In genomic region chr3:107718547-107718946, GRCh38 we compare ENCODE assay signal across 23 cellular contexts.
"Had no signal": no experiment of that assay in that cellular context is flagged by ENCODE, and none has a peak within 500 bp of the region (broad histone marks: within the 10 kb centered on the region; RNA-seq: fewer than 3 reads in every experiment).

No MANE protein-coding gene starts in this region.

- H3K4me1 ChIP-seq: lower lobe of right lung had no signal

- ATAC-seq: activated CD4-positive, alpha-beta T cell treated with anti-CD3 and anti-CD28 coated beads for 36 hours; heart right ventricle; left lobe of liver; lower lobe of right lung; stimulated activated memory B cell treated with anti-CD40 and anti-IgM and Interleukin-4, amounts not matched to agents 10 μg/mL and 1 μg/mL and 100 μg/mL, for 72 hours had no signal

- H3K9me3 Mint-ChIP-seq: activated B cell treated with CpG ODN at 0.5 μM for 24 hours; neural crest cell; stimulated activated memory B cell treated with anti-CD40 and anti-IgM and Interleukin-4, amounts not matched to agents 10 μg/mL and 1 μg/mL and 100 μg/mL, for 72 hours had no signal

- H3K4me3 Mint-ChIP-seq: activated B cell treated with CpG ODN at 0.5 μM for 24 hours; activated CD4-positive, alpha-beta T cell treated with anti-CD3 and anti-CD28 coated beads for 36 hours; activated naive CD4-positive, alpha-beta T cell treated with anti-CD3 and anti-CD28 coated beads for 36 hours; activated T-cell treated with anti-CD3 and anti-CD28 coated beads, Interleukin-2, amount 50 U/mL, for 24 hours; naive B cell; neural crest cell; stimulated activated memory B cell treated with anti-CD40 and anti-IgM and Interleukin-4, amounts not matched to agents 10 μg/mL and 1 μg/mL and 100 μg/mL, for 72 hours had no signal

- H3K4me1 Mint-ChIP-seq: neural crest cell had no signal

- H3K9me3 ChIP-seq: heart right ventricle, lower lobe of right lung, sigmoid colon, transverse colon had no signal

- H3K4me3 ChIP-seq: heart right ventricle, lower lobe of right lung, sigmoid colon, smooth muscle cell, transverse colon had no signal

- DNase-seq: activated B cell treated with CpG ODN at 0.5 μM for 24 hours; activated CD4-positive, alpha-beta T cell treated with anti-CD3 and anti-CD28 coated beads for 36 hours; activated CD4-positive, alpha-beta T cell treated with anti-CD3 and anti-CD28 coated beads, Interleukin-2, amount 50 U/mL, for 4 hours; activated CD8-positive, alpha-beta memory T cell treated with anti-CD3 and anti-CD28 coated beads for 24 hours; activated CD8-positive, alpha-beta memory T cell treated with anti-CD3 and anti-CD28 coated beads, Interleukin-2, amount 50 U/mL, for 4 hours; activated naive CD4-positive, alpha-beta T cell treated with anti-CD3 and anti-CD28 coated beads for 36 hours; activated T-cell treated with anti-CD3 and anti-CD28 coated beads, Interleukin-2, amount 50 U/mL, for 24 hours; amygdala; cerebellar nuclear complex; cortex of kidney; foreskin fibroblast; heart right ventricle; lower lobe of right lung; naive B cell; posterior cingulate gyrus; retina; sigmoid colon; stimulated activated CD4-positive, alpha-beta T cell treated with anti-CD3 and anti-CD28 coated beads, Interleukin-15, amount 100 ng/mL, for 24 hours; transverse colon had no signal

- H3K27ac Mint-ChIP-seq: activated B cell treated with CpG ODN at 0.5 μM for 24 hours; activated CD4-positive, alpha-beta T cell treated with anti-CD3 and anti-CD28 coated beads for 36 hours; activated naive CD4-positive, alpha-beta T cell treated with anti-CD3 and anti-CD28 coated beads for 36 hours; activated T-cell treated with anti-CD3 and anti-CD28 coated beads, Interleukin-2, amount 50 U/mL, for 24 hours; stimulated activated memory B cell treated with anti-CD40 and anti-IgM and Interleukin-4, amounts not matched to agents 10 μg/mL and 1 μg/mL and 100 μg/mL, for 72 hours had no signal

- H3K27me3 Mint-ChIP-seq: activated B cell treated with CpG ODN at 0.5 μM for 24 hours; activated CD4-positive, alpha-beta T cell treated with anti-CD3 and anti-CD28 coated beads for 36 hours; activated T-cell treated with anti-CD3 and anti-CD28 coated beads, Interleukin-2, amount 50 U/mL, for 24 hours; naive B cell; stimulated activated memory B cell treated with anti-CD40 and anti-IgM and Interleukin-4, amounts not matched to agents 10 μg/mL and 1 μg/mL and 100 μg/mL, for 72 hours had no signal

- H3K27ac ChIP-seq: heart right ventricle, lower lobe of right lung, sigmoid colon, transverse colon had no signal

- H3K4me2 ChIP-seq: smooth muscle cell had no signal

- H3K27me3 ChIP-seq: heart right ventricle, sigmoid colon, transverse colon had no signal
